Comparison of ENCODE assay signal across 17 cellular contexts in genomic region chr3:149892371-149892770, GRCh38.
A peak's percentile ranks its signal among the peaks of the same experiment; 100 is the strongest.
DNase-seq lines count a peak whose midpoint lies in the region; ATAC-seq and TF ChIP-seq lines count a peak whose summit lies in the region.
"Had no signal": no experiment of that assay in that cellular context is flagged by ENCODE, and none has a peak within 500 bp of the region (broad histone marks: within the 10 kb centered on the region; RNA-seq: fewer than 3 reads in every experiment).

No MANE protein-coding gene starts in this region.

- H3K9me3 ChIP-seq in heart left ventricle (no peaks in the 10 kb centered on the region), neuronal stem cell (replicated peaks in 1 of 2; ENCODE audit: control insufficient read depth in 2 of 2, insufficient read depth in 1 of 2, low read depth in 1 of 2, low read length in 2 of 2) (no peaks in the 10 kb centered on the region)
- H3K9me3 ChIP-seq: A549; BLaER1 treated with 17β-estradiol and CSF1 and Interleukin-3, amounts not matched to agents 10 nM and 100 nM; Caco-2 had no signal

- H3K23ac ChIP-seq in neuronal stem cell (ENCODE audit: low read depth, low read length, poor library complexity) = peak overlapping the region; percentile 80

- no peak overlapping the region for H4K8ac ChIP-seq in neuronal stem cell (ENCODE audit: low read depth, low read length)

- ATAC-seq in heart left ventricle (peak in 3 of 4 donors; percentile 18 to 41 (median 22)), Right ventricle myocardium inferior (no peak), GM21515 (IDR thresholded peaks at IDR 0.05; ENCODE audit: unreplicated experiment) (no peak)
- ATAC-seq: A549; CD8-positive, alpha-beta T cell had no signal

- DNase-seq in heart left ventricle (no peak), Right ventricle myocardium inferior (ENCODE audit: missing footprints) (no peak), neuronal stem cell (ENCODE audit: low spot score) (no peak), retina (peak; percentile 12), SHP77 (lab: John Stamatoyannopoulos, UW) (no peak)
- DNase-seq: AML-193; Caco-2; Calu3; CD4-positive, alpha-beta T cell; CD8-positive, alpha-beta T cell; DMS79 treated with DMSO at 0.1 percent for 48 hours; GF-D8 had no signal

- intact Hi-C loops in heart left ventricle (cut with DNase I) = no loop called here
- intact Hi-C loops in Right ventricle myocardium inferior (cut with DNase I) = no loop called here

- 96 to 97% (median 97%) methylated on average over 10 of the region's 10 CpGs for WGBS in heart left ventricle, 4 donors
- no CpG with 5 or more reads among the region's 10 CpGs for WGBS in neuronal stem cell (ENCODE audit: extremely low coverage in 2 of 2, insufficient read length in 2 of 2, insufficient replicate concordance in 1 of 2), 2 donors

- no peak overlapping the region for H2BK12ac ChIP-seq in neuronal stem cell (ENCODE audit: low read length)

- H2BK120ac ChIP-seq in neuronal stem cell (ENCODE audit: low read depth, low read length) = no peak overlapping the region

- H3K27ac ChIP-seq in heart left ventricle (no peak overlapping the region), neuronal stem cell (replicated peaks; ENCODE audit: low read length) (no peak overlapping the region)
- H3K27ac ChIP-seq: 22Rv1; A549; BLaER1 treated with 17β-estradiol and CSF1 and Interleukin-3, amounts not matched to agents 10 nM and 100 nM; C4-2B had no signal

- no peak for TF ChIP-seq CTCF in heart left ventricle (IDR thresholded peaks at IDR 0.05)

- no peaks in the 10 kb centered on the region for H3K27me3 ChIP-seq in heart left ventricle
- H3K27me3 ChIP-seq in neuronal stem cell (ENCODE audit: control insufficient read depth in 3 of 3, insufficient read depth in 3 of 3, low read depth in 1 of 3, low read length in 3 of 3) = no peaks in the 10 kb centered on the region
- H3K27me3 ChIP-seq: BLaER1 treated with 17β-estradiol and CSF1 and Interleukin-3, amounts not matched to agents 10 nM and 100 nM had no signal

- H3K18ac ChIP-seq in neuronal stem cell (ENCODE audit: low read length) = no peak overlapping the region

- peaks cover 0 to 26% (median 7%) of the 10 kb centered on the region in 9 donors for H3K36me3 ChIP-seq in heart left ventricle
- H3K36me3 ChIP-seq in neuronal stem cell (replicated peaks in 1 of 2; ENCODE audit: control insufficient read depth in 2 of 2, insufficient read depth in 2 of 2, low read length in 2 of 2) = peaks cover 0 to 4% of the 10 kb centered on the region in 2 donors

- H3K4me3 ChIP-seq in heart left ventricle (no peak overlapping the region), neuronal stem cell (ENCODE audit: low read length in 2 of 2) (no peak overlapping the region)
- H3K4me3 ChIP-seq: A549; BLaER1 treated with 17β-estradiol and CSF1 and Interleukin-3, amounts not matched to agents 10 nM and 100 nM had no signal

- H3K4me1 ChIP-seq in heart left ventricle = peaks cover 0 to 50% (median 26%) of the 10 kb centered on the region in 12 donors
- peaks cover 2% of the 10 kb centered on the region in 2 donors for H3K4me1 ChIP-seq in neuronal stem cell (ENCODE audit: control insufficient read depth in 2 of 2, insufficient read depth in 1 of 2, low read depth in 1 of 2, low read length in 2 of 2)

- H2AK5ac ChIP-seq in neuronal stem cell (ENCODE audit: low read depth, low read length) = no peak overlapping the region

- no peak overlapping the region for H3K4ac ChIP-seq in neuronal stem cell (ENCODE audit: low read length)

- H2BK15ac ChIP-seq in neuronal stem cell (ENCODE audit: low read length) = no peak overlapping the region

- no peak overlapping the region for H3K14ac ChIP-seq in neuronal stem cell (ENCODE audit: low read length)

- H2AFZ ChIP-seq in neuronal stem cell (ENCODE audit: low read length) = no peak overlapping the region

- TF ChIP-seq POLR2A in heart left ventricle (IDR thresholded peaks at IDR 0.05) = no peak

- H3K9ac ChIP-seq in neuronal stem cell (ENCODE audit: low read depth, low read length, poor library complexity) = no peak overlapping the region
- H3K9ac ChIP-seq: BLaER1 treated with 17β-estradiol and CSF1 and Interleukin-3, amounts not matched to agents 10 nM and 100 nM had no signal

- no peak overlapping the region for H3K4me2 ChIP-seq in neuronal stem cell (ENCODE audit: insufficient read depth, low read length, poor library complexity, severe bottlenecking)
- H3K4me2 ChIP-seq: A549; BLaER1 treated with 17β-estradiol and CSF1 and Interleukin-3, amounts not matched to agents 10 nM and 100 nM had no signal

- no peaks in the 10 kb centered on the region for H3K79me1 ChIP-seq in neuronal stem cell (ENCODE audit: low read depth, low read length)

- H4K91ac ChIP-seq in neuronal stem cell (ENCODE audit: low read depth, low read length, poor library complexity) = no peak overlapping the region

- H2BK5ac ChIP-seq in neuronal stem cell (ENCODE audit: low read length) = no peak overlapping the region

Comparison
In these comparisons a context has a peak if more than half of its experiments do, and no peak if none do; other contexts are left out.
1. ATAC-seq: peak in heart left ventricle (3 of 4); none in Right ventricle myocardium inferior (single experiment) and GM21515 (single experiment).